ENCODE assay signal across 29 cellular contexts in the genomic region with DNA sequence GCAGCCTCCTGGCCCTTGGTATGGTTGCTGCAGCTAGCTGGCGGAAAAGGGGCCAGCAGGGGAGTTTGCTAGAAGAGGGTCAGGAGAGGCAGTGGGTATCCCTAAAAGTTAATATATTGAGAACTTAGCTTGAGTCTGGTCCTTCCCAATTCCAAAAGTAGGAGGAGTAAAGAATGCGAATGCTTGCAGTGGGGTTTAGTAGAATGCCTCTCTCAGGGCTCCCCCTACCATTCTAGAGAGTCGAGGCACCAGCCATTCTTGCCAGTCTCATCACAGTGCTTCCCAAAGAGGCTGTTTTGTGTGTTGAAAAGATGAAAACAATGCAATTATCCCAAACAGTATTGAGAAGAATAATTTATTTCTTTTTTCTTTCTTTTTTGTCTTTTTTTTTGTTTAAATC.
"Had no signal": no experiment of that assay in that cellular context is flagged by ENCODE, and none has a peak within 500 bp of the region (broad histone marks: within the 10 kb centered on the region; RNA-seq: fewer than 3 reads in every experiment).

No MANE protein-coding gene starts in this region.

- H3K4me3 ChIP-seq: heart right ventricle, hepatocyte, left ventricle myocardium inferior, lung, ovary, right atrium auricular region, skin epidermis, testis, thyroid gland, transverse colon, upper lobe of right lung had no signal

- H3K9me3 Mint-ChIP-seq: naive B cell; natural killer cell; stimulated activated memory B cell treated with anti-CD40 and anti-IgM and Interleukin-4, amounts not matched to agents 10 μg/mL and 1 μg/mL and 100 μg/mL, for 72 hours; stimulated activated naive CD8-positive, alpha-beta T cell treated with anti-CD3 and anti-CD28 coated beads, Interleukin-15, amount 100 ng/mL, for 72 hours had no signal

- H2AFZ ChIP-seq: hepatocyte had no signal

- FAIRE-seq: keratinocyte, urothelium cell line had no signal

- DNase-seq: heart right ventricle; kidney glomerular epithelial cell; left cardiac atrium; left ventricle myocardium inferior; mesendoderm; naive B cell; natural killer cell; nephron progenitor cell; ovary; stimulated activated CD4-positive, alpha-beta T cell treated with anti-CD3 and anti-CD28 coated beads, Interleukin-2, amount 100 ng/mL, for 48 hours; stimulated activated CD4-positive, alpha-beta T cell treated with anti-CD3 and anti-CD28 coated beads, Interleukin-4, amount 100 ng/mL, for 4 hours; stimulated activated CD8-positive, alpha-beta memory T cell treated with anti-CD3 and anti-CD28 coated beads, Interleukin-4, amount 100 ng/mL, for 48 hours; stimulated activated naive CD4-positive, alpha-beta T cell treated with Interleukin-2 at 50 U/mL for 16 hours; stimulated activated naive CD8-positive, alpha-beta T cell treated with anti-CD3 and anti-CD28 coated beads, Interleukin-15, amount 100 ng/mL, for 72 hours; substantia nigra; testis; thyroid gland; transverse colon; upper lobe of right lung had no signal

- H3K27ac ChIP-seq: heart right ventricle, hepatocyte, left ventricle myocardium inferior, ovary, right atrium auricular region, skin epidermis, testis, thyroid gland, transverse colon, upper lobe of right lung had no signal

- H3K9me3 ChIP-seq: heart right ventricle, left ventricle myocardium inferior, ovary, right atrium auricular region, testis, thyroid gland, transverse colon, upper lobe of right lung had no signal

- H3K4me3 Mint-ChIP-seq: mesothelial cell of epicardium; naive B cell; natural killer cell; nephron progenitor cell; stimulated activated memory B cell treated with anti-CD40 and anti-IgM and Interleukin-4, amounts not matched to agents 10 μg/mL and 1 μg/mL and 100 μg/mL, for 72 hours; stimulated activated naive CD8-positive, alpha-beta T cell treated with anti-CD3 and anti-CD28 coated beads, Interleukin-15, amount 100 ng/mL, for 72 hours had no signal

- ATAC-seq: heart right ventricle; left cardiac atrium; natural killer cell; sciatic nerve; stimulated activated memory B cell treated with anti-CD40 and anti-IgM and Interleukin-4, amounts not matched to agents 10 μg/mL and 1 μg/mL and 100 μg/mL, for 72 hours; stimulated activated naive CD8-positive, alpha-beta T cell treated with anti-CD3 and anti-CD28 coated beads, Interleukin-15, amount 100 ng/mL, for 72 hours; upper lobe of right lung had no signal

- H3K4me1 Mint-ChIP-seq: mesothelial cell of epicardium had no signal

- H3K27ac Mint-ChIP-seq: mesothelial cell of epicardium; naive B cell; natural killer cell; nephron progenitor cell; progenitor cell of endocrine pancreas; stimulated activated memory B cell treated with anti-CD40 and anti-IgM and Interleukin-4, amounts not matched to agents 10 μg/mL and 1 μg/mL and 100 μg/mL, for 72 hours; stimulated activated naive CD8-positive, alpha-beta T cell treated with anti-CD3 and anti-CD28 coated beads, Interleukin-15, amount 100 ng/mL, for 72 hours had no signal

- H3K36me3 Mint-ChIP-seq: mesothelial cell of epicardium; naive B cell; natural killer cell; stimulated activated memory B cell treated with anti-CD40 and anti-IgM and Interleukin-4, amounts not matched to agents 10 μg/mL and 1 μg/mL and 100 μg/mL, for 72 hours had no signal

- H3K36me3 ChIP-seq: heart right ventricle, left ventricle myocardium inferior, ovary, right atrium auricular region, thyroid gland, transverse colon, upper lobe of right lung had no signal

- H3K4me2 ChIP-seq: hepatocyte had no signal

- H3K4me1 ChIP-seq: heart right ventricle, left ventricle myocardium inferior, right atrium auricular region, testis had no signal

- H3K27me3 Mint-ChIP-seq: naive B cell; progenitor cell of endocrine pancreas; stimulated activated memory B cell treated with anti-CD40 and anti-IgM and Interleukin-4, amounts not matched to agents 10 μg/mL and 1 μg/mL and 100 μg/mL, for 72 hours; stimulated activated naive CD8-positive, alpha-beta T cell treated with anti-CD3 and anti-CD28 coated beads, Interleukin-15, amount 100 ng/mL, for 72 hours had no signal

- H3K27me3 ChIP-seq: heart right ventricle, hepatocyte, ovary, right atrium auricular region, testis, thyroid gland, transverse colon, upper lobe of right lung had no signal
